11 cellular contexts compared by ENCODE assay signal in the genomic region with DNA sequence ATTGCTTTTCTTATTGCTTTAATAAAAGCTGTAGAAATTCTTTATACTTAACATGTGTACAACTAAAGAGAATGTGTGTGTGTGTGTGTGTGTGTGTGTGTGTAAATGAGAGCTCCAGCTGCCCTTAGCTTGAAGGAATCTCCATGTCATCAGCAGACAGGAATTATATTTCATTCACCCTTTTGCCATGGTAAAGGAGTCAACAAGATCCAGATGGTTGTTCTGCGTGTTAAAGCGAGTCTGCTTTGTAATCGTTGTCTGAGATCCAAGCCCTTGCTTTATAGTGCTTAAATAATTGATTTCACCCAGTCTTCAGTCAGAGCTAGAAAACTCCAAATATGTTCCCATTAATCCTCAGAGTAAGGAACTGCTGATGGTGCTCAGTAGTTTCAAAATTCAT.
A peak's percentile ranks its signal among the peaks of the same experiment; 100 is the strongest.
DNase-seq lines count a peak whose midpoint lies in the region; ATAC-seq, FAIRE-seq and TF ChIP-seq lines count a peak whose summit lies in the region.
"Had no signal": no experiment of that assay in that cellular context is flagged by ENCODE, and none has a peak within 500 bp of the region (broad histone marks: within the 10 kb centered on the region; RNA-seq: fewer than 3 reads in every experiment).

No MANE protein-coding gene starts in this region.

- H3K27me3 ChIP-seq in AG04450 (ENCODE audit: control insufficient read depth, insufficient read depth, low read length) (no peaks in the 10 kb centered on the region), kidney epithelial cell (ENCODE audit: control insufficient read depth, insufficient read depth, low read length) (no peaks in the 10 kb centered on the region)

- ATAC-seq in HG02759 (IDR thresholded peaks at IDR 0.05; ENCODE audit: unreplicated experiment) (no peak), HG02678 (IDR thresholded peaks at IDR 0.05; ENCODE audit: unreplicated experiment) (no peak)

- CTCF ChIA-PET in AG04450 (lab: Charles Lee): interaction anchor here (0.6 to 1.4 kb wide), 3 partner anchors 12 to 359 kb away, joined by 3 read pairs; no protein-coding TSS in a partner anchor

- DNase-seq in AG04450 (ENCODE audit: low read depth, low spot score): peak; percentile 94
- DNase-seq in LHCN-M2 (ENCODE audit: low read depth): peak; percentile 87
- peak; percentile 63 for DNase-seq in astrocyte of the hippocampus (ENCODE audit: low read depth, low spot score)
- peak; percentile 59 for DNase-seq in kidney epithelial cell (ENCODE audit: low read depth)
- no peak for DNase-seq in HTR-8/SVneo (ENCODE audit: insufficient read length, low spot score)
- DNase-seq in NCI-H1417 (lab: John Stamatoyannopoulos, UW): no peak
- DNase-seq: C1 segment of cervical spinal cord, MM.1S had no signal

- POLR2A ChIA-PET in AG04450 (lab: Yijun Ruan, JAX): interaction anchor here (0.9 to 1.7 kb wide), 2 partner anchors 210 to 284 kb away, joined by 3 to 6 read pairs; no protein-coding TSS in a partner anchor

- no peak for FAIRE-seq in HTR-8/SVneo (lab: Jason Lieb, UNC)
- FAIRE-seq: H54 had no signal

- TF ChIP-seq CTCF in AG04450 (IDR thresholded peaks at IDR 0.05; ENCODE audit: low read depth, low read length): no peak
- no peak for TF ChIP-seq CTCF in kidney epithelial cell (IDR thresholded peaks at IDR 0.05; ENCODE audit: insufficient read depth, low read length, poor library complexity, severe bottlenecking)

- no peaks in the 10 kb centered on the region for H3K9me3 ChIP-seq in AG04450 (ENCODE audit: control insufficient read depth, insufficient read depth, low read length)

- no peaks in the 10 kb centered on the region for H3K36me3 ChIP-seq in kidney epithelial cell (ENCODE audit: control insufficient read depth, insufficient read depth, low read length)

- no peak overlapping the region for H3K27ac ChIP-seq in AG04450 (ENCODE audit: low read depth, low read length)

- no peak overlapping the region for H3K4me3 ChIP-seq in AG04450 (ENCODE audit: low read depth, low read length)
- H3K4me3 ChIP-seq in kidney epithelial cell (ENCODE audit: low read depth, low read length): no peak overlapping the region

Comparison
In these comparisons a context has a peak if more than half of its experiments do, and no peak if none do; other contexts are left out.
1. DNase-seq: peak in AG04450 (single experiment), LHCN-M2 (single experiment), astrocyte of the hippocampus (single experiment) and kidney epithelial cell (single experiment); none in HTR-8/SVneo (single experiment) and NCI-H1417 (0 of 3).